Comparison of ENCODE assay signal across 8 cellular contexts in genomic region chr10:122054046-122055025, GRCh38.
DNase-seq lines count a peak whose midpoint lies in the region; ATAC-seq and TF ChIP-seq lines count a peak whose summit lies in the region.

No MANE protein-coding gene starts in this region.

- H3K9ac ChIP-seq in skeletal muscle tissue (ENCODE audit: low read depth in 1 of 3, low read length in 3 of 3), result peak overlapping the region in 1 of 3 donors; percentile 57

- H3K9me3 ChIP-seq in Peyer's patch (no peaks in the 10 kb centered on the region), skeletal muscle tissue (ENCODE audit: control insufficient read depth in 3 of 3, low read length in 3 of 3) (no peaks in the 10 kb centered on the region)

- H3K4me1 ChIP-seq in Peyer's patch (peaks cover 0 to 8% (median 0%) of the 10 kb centered on the region in 4 donors), skeletal muscle tissue (ENCODE audit: control insufficient read depth in 3 of 3, insufficient read depth in 3 of 3, low read length in 3 of 3) (peaks cover 11 to 42% (median 18%) of the 10 kb centered on the region in 3 donors)

- DNase-seq in H7, result peak; percentile 77
- peak in 1 of 3 donors; percentile 72 for DNase-seq in Peyer's patch
- peak; percentile 86 for DNase-seq in fibroblast of villous mesenchyme (ENCODE audit: low read depth)
- no peak for DNase-seq in activated CD4-positive, alpha-beta T cell treated with anti-CD3 and anti-CD28 coated beads, Interleukin-2, amount 50 U/mL, for 1 hour

- no peak for TF ChIP-seq POLR2A in Peyer's patch (IDR thresholded peaks at IDR 0.05)

- H3K27ac ChIP-seq in Peyer's patch (peak overlapping the region in 1 of 4 donors; percentile 13), skeletal muscle tissue (ENCODE audit: low read depth, low read length) (peak overlapping the region; percentile 50)

- no peaks in the 10 kb centered on the region for H3K27me3 ChIP-seq in H7 (ENCODE audit: control insufficient read depth, insufficient read depth, low read length)
- H3K27me3 ChIP-seq in Peyer's patch, result no peaks in the 10 kb centered on the region
- no peaks in the 10 kb centered on the region for H3K27me3 ChIP-seq in skeletal muscle tissue (ENCODE audit: control insufficient read depth in 3 of 3, insufficient read depth in 3 of 3, low read length in 3 of 3)

- H3K36me3 ChIP-seq in H7 (replicated peaks; ENCODE audit: control insufficient read depth, insufficient read depth, low read length), result no peaks in the 10 kb centered on the region
- H3K36me3 ChIP-seq in Peyer's patch, result no peaks in the 10 kb centered on the region
- peaks cover 27 to 43% (median 34%) of the 10 kb centered on the region in 3 donors for H3K36me3 ChIP-seq in skeletal muscle tissue (ENCODE audit: control insufficient read depth in 3 of 3, insufficient read depth in 3 of 3, low read length in 3 of 3)

- H3K4me3 ChIP-seq in H7 (ENCODE audit: insufficient read depth, low read depth, low read length) (no peak overlapping the region), Peyer's patch (no peak overlapping the region), fibroblast of villous mesenchyme (ENCODE audit: low read depth, low read length) (no peak overlapping the region), skeletal muscle tissue (ENCODE audit: low read length in 3 of 3) (no peak overlapping the region)

- TF ChIP-seq CTCF in Peyer's patch (IDR thresholded peaks at IDR 0.05) (peak in 4 of 6 experiments; percentile 37 to 59 (median 46)), fibroblast of villous mesenchyme (IDR thresholded peaks at IDR 0.05; ENCODE audit: insufficient read depth, low read depth, low read length) (peak; percentile 88)

- ATAC-seq in HG03354 (IDR thresholded peaks at IDR 0.05; ENCODE audit: poor library complexity, severe bottlenecking, unreplicated experiment) (no peak), GM21360 (IDR thresholded peaks at IDR 0.05; ENCODE audit: unreplicated experiment) (no peak), HG02642 (IDR thresholded peaks at IDR 0.05; ENCODE audit: poor library complexity, unreplicated experiment) (no peak)
